Comparison of ENCODE assay signal across 36 cellular contexts in the genomic region with DNA sequence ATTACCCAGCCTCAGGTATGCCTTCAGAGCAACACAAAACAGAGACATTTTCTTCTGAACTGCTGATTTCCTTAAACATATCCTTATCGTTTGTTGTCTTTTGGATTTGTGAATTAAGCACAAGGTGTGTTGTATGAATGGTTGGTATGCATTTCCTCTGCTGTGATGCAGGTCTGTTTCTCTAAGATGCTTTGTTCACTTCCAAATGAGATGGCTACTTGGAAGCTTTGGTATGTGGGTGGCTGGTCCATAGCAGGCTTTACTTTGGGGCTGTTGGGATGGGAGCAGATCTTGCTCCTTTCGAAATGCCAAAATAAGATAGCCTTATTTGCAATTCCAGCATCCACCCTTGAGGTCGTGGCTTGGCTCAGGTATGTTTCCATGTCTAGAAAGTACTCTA.
"Had no signal": no experiment of that assay in that cellular context is flagged by ENCODE, and none has a peak within 500 bp of the region (broad histone marks: within the 10 kb centered on the region; RNA-seq: fewer than 3 reads in every experiment).

No MANE protein-coding gene starts in this region.

- H3K4me3 Mint-ChIP-seq: activated CD4-positive, alpha-beta memory T cell treated with anti-CD3 and anti-CD28 coated beads, Interleukin-2, amount 10 ng/mL, durations not matched to agents 7 days and 5 days; activated CD4-positive, alpha-beta T cell treated with anti-CD3 and anti-CD28 coated beads for 36 hours; activated CD4-positive, alpha-beta T cell treated with anti-CD3 and anti-CD28 coated beads, Interleukin-2, amount 10 ng/mL, durations not matched to agents 7 days and 5 days; activated CD8-positive, alpha-beta memory T cell treated with anti-CD3 and anti-CD28 coated beads, Interleukin-2, amount 10 ng/mL, durations not matched to agents 7 days and 5 days; activated CD8-positive, alpha-beta T cell treated with anti-CD3 and anti-CD28 coated beads, Interleukin-2, amount 10 ng/mL, durations not matched to agents 7 days and 5 days; activated naive CD4-positive, alpha-beta T cell treated with anti-CD3 and anti-CD28 coated beads, Interleukin-2, amount 10 ng/mL, durations not matched to agents 7 days and 5 days; activated naive CD4-positive, alpha-beta T cell treated with anti-CD3 and anti-CD28 coated beads, Interleukin-2, amount 50 U/mL, for 24 hours; activated naive CD8-positive, alpha-beta T cell; activated naive CD8-positive, alpha-beta T cell treated with anti-CD3 and anti-CD28 coated beads, Interleukin-2, amount 10 ng/mL, durations not matched to agents 7 days and 5 days; activated naive CD8-positive, alpha-beta T cell treated with anti-CD3 and anti-CD28 coated beads, Interleukin-2, amount 50 U/mL, for 24 hours; activated T-cell treated with anti-CD3 and anti-CD28 coated beads, Interleukin-2, amount 50 U/mL, for 24 hours; brain; central memory CD8-positive, alpha-beta T cell; T-helper 1 cell treated with Interleukin-12 subunit alpha and Interleukin-12 subunit beta and Interleukin-4 antibody, amounts not matched to agents 30 μg/mL and 1 μg/mL, for 36 hours; T-helper 2 cell treated with Interferon-gamma antibody and Interleukin-4, amounts not matched to agents 5 μg/mL and 100 μg/mL, for 36 hours had no signal

- H3K4me1 ChIP-seq: ascending aorta had no signal

- H3K9me3 Mint-ChIP-seq: activated CD4-positive, alpha-beta memory T cell treated with anti-CD3 and anti-CD28 coated beads, Interleukin-2, amount 10 ng/mL, durations not matched to agents 7 days and 5 days; activated CD4-positive, alpha-beta T cell treated with anti-CD3 and anti-CD28 coated beads, Interleukin-2, amount 10 ng/mL, durations not matched to agents 7 days and 5 days; activated naive CD4-positive, alpha-beta T cell treated with anti-CD3 and anti-CD28 coated beads, Interleukin-2, amount 10 ng/mL, durations not matched to agents 7 days and 5 days; activated naive CD4-positive, alpha-beta T cell treated with anti-CD3 and anti-CD28 coated beads, Interleukin-2, amount 50 U/mL, for 24 hours; activated naive CD8-positive, alpha-beta T cell treated with anti-CD3 and anti-CD28 coated beads, Interleukin-2, amount 10 ng/mL, durations not matched to agents 7 days and 5 days; activated naive CD8-positive, alpha-beta T cell treated with anti-CD3 and anti-CD28 coated beads, Interleukin-2, amount 50 U/mL, for 24 hours; activated T-cell treated with anti-CD3 and anti-CD28 coated beads, Interleukin-2, amount 50 U/mL, for 24 hours; activated T-helper 2 cell treated with anti-CD3 and anti-CD28 coated beads, Interferon-gamma antibody, Interleukin-2, Interleukin-4, amounts not matched to agents 10 μg/mL and 5 μg/mL and 100 μg/mL, durations not matched to agents 14 hours and 24 hours and 36 hours; central memory CD8-positive, alpha-beta T cell; T-helper 1 cell treated with Interleukin-12 subunit alpha and Interleukin-12 subunit beta and Interleukin-4 antibody, amounts not matched to agents 30 μg/mL and 1 μg/mL, for 36 hours; T-helper 2 cell treated with Interferon-gamma antibody and Interleukin-4, amounts not matched to agents 5 μg/mL and 100 μg/mL, for 36 hours had no signal

- H3K27ac ChIP-seq: ascending aorta, cardiac muscle cell, VCaP had no signal

- ATAC-seq: activated CD4-positive, alpha-beta T cell treated with anti-CD3 and anti-CD28 coated beads for 36 hours; activated CD4-positive, CD25-positive, alpha-beta regulatory T cell treated with anti-CD3 and anti-CD28 coated beads, Interleukin-2, amount 50 U/mL, for 24 hours; activated CD8-positive, alpha-beta memory T cell treated with anti-CD3 and anti-CD28 coated beads, Interleukin-2, amount 10 ng/mL, durations not matched to agents 7 days and 5 days; activated CD8-positive, alpha-beta T cell treated with anti-CD3 and anti-CD28 coated beads, Interleukin-2, amount 10 ng/mL, durations not matched to agents 7 days and 5 days; activated naive CD8-positive, alpha-beta T cell treated with anti-CD3 and anti-CD28 coated beads, Interleukin-2, amount 50 U/mL, for 24 hours had no signal

- H3K36me3 ChIP-seq: ascending aorta, cardiac muscle cell had no signal

- H3K27ac Mint-ChIP-seq: activated CD4-positive, alpha-beta memory T cell treated with anti-CD3 and anti-CD28 coated beads, Interleukin-2, amount 10 ng/mL, durations not matched to agents 7 days and 5 days; activated CD4-positive, alpha-beta T cell treated with anti-CD3 and anti-CD28 coated beads for 36 hours; activated CD4-positive, alpha-beta T cell treated with anti-CD3 and anti-CD28 coated beads, Interleukin-2, amount 10 ng/mL, durations not matched to agents 7 days and 5 days; activated CD8-positive, alpha-beta memory T cell treated with anti-CD3 and anti-CD28 coated beads, Interleukin-2, amount 10 ng/mL, durations not matched to agents 7 days and 5 days; activated CD8-positive, alpha-beta T cell treated with anti-CD3 and anti-CD28 coated beads, Interleukin-2, amount 10 ng/mL, durations not matched to agents 7 days and 5 days; activated naive CD4-positive, alpha-beta T cell treated with anti-CD3 and anti-CD28 coated beads, Interleukin-2, amount 10 ng/mL, durations not matched to agents 7 days and 5 days; activated naive CD4-positive, alpha-beta T cell treated with anti-CD3 and anti-CD28 coated beads, Interleukin-2, amount 50 U/mL, for 24 hours; activated naive CD8-positive, alpha-beta T cell; activated naive CD8-positive, alpha-beta T cell treated with anti-CD3 and anti-CD28 coated beads, Interleukin-2, amount 10 ng/mL, durations not matched to agents 7 days and 5 days; activated naive CD8-positive, alpha-beta T cell treated with anti-CD3 and anti-CD28 coated beads, Interleukin-2, amount 50 U/mL, for 24 hours; activated T-cell treated with anti-CD3 and anti-CD28 coated beads, Interleukin-2, amount 50 U/mL, for 24 hours; activated T-helper 2 cell treated with anti-CD3 and anti-CD28 coated beads, Interferon-gamma antibody, Interleukin-2, Interleukin-4, amounts not matched to agents 10 μg/mL and 5 μg/mL and 100 μg/mL, durations not matched to agents 14 hours and 24 hours and 36 hours; brain; T-helper 1 cell treated with Interleukin-12 subunit alpha and Interleukin-12 subunit beta and Interleukin-4 antibody, amounts not matched to agents 30 μg/mL and 1 μg/mL, for 36 hours; T-helper 2 cell treated with Interferon-gamma antibody and Interleukin-4, amounts not matched to agents 5 μg/mL and 100 μg/mL, for 36 hours had no signal

- DNase-seq: activated CD4-positive, alpha-beta memory T cell treated with anti-CD3 and anti-CD28 coated beads, Interleukin-2, amount 10 ng/mL, durations not matched to agents 7 days and 5 days; activated CD4-positive, alpha-beta T cell treated with anti-CD3 and anti-CD28 coated beads for 1 hour; activated CD4-positive, alpha-beta T cell treated with anti-CD3 and anti-CD28 coated beads for 36 hours; activated CD4-positive, alpha-beta T cell treated with anti-CD3 and anti-CD28 coated beads for 48 hours; activated CD4-positive, alpha-beta T cell treated with anti-CD3 and anti-CD28 coated beads, Interleukin-2, amount 10 ng/mL, durations not matched to agents 7 days and 5 days; activated CD4-positive, alpha-beta T cell treated with anti-CD3 and anti-CD28 coated beads, Interleukin-2, amount 50 U/mL, for 48 hours; activated CD4-positive, CD25-positive, alpha-beta regulatory T cell; activated CD8-positive, alpha-beta memory T cell treated with anti-CD3 and anti-CD28 coated beads for 24 hours; activated CD8-positive, alpha-beta memory T cell treated with anti-CD3 and anti-CD28 coated beads, Interleukin-2, amount 10 ng/mL, durations not matched to agents 7 days and 5 days; activated CD8-positive, alpha-beta memory T cell treated with anti-CD3 and anti-CD28 coated beads, Interleukin-2, amount 50 U/mL, for 48 hours; activated CD8-positive, alpha-beta T cell treated with anti-CD3 and anti-CD28 coated beads, Interleukin-2, amount 10 ng/mL, durations not matched to agents 7 days and 5 days; activated effector memory CD4-positive, alpha-beta T cell treated with Interleukin-2 at 50 U/mL for 16 hours; activated gamma-delta T cell; activated naive CD4-positive, alpha-beta T cell treated with anti-CD3 and anti-CD28 coated beads, Interleukin-2, amount 10 ng/mL, durations not matched to agents 7 days and 5 days; activated naive CD4-positive, alpha-beta T cell treated with Interleukin-2 at 50 U/mL for 16 hours; activated naive CD8-positive, alpha-beta T cell treated with anti-CD3 and anti-CD28 coated beads, Interleukin-2, amount 10 ng/mL, durations not matched to agents 7 days and 5 days; activated naive CD8-positive, alpha-beta T cell treated with anti-CD3 and anti-CD28 coated beads, Interleukin-2, amount 50 U/mL, for 24 hours; activated T-cell treated with anti-CD3 and anti-CD28 coated beads, Interleukin-2, amount 50 U/mL, for 24 hours; activated T-cell treated with anti-CD3 and anti-CD28 coated beads, Interleukin-2, amount 50 U/mL, for 48 hours; amygdala; anterior cingulate cortex; caudate nucleus; cerebellar nuclear complex; T-helper 2 cell; T-helper 9 cell had no signal

- H3K4me3 ChIP-seq: ascending aorta, cardiac muscle cell had no signal

- H3K36me3 Mint-ChIP-seq: activated CD8-positive, alpha-beta memory T cell treated with anti-CD3 and anti-CD28 coated beads, Interleukin-2, amount 10 ng/mL, durations not matched to agents 7 days and 5 days; activated naive CD4-positive, alpha-beta T cell treated with anti-CD3 and anti-CD28 coated beads, Interleukin-2, amount 10 ng/mL, durations not matched to agents 7 days and 5 days; activated naive CD4-positive, alpha-beta T cell treated with anti-CD3 and anti-CD28 coated beads, Interleukin-2, amount 50 U/mL, for 24 hours; activated naive CD8-positive, alpha-beta T cell; activated naive CD8-positive, alpha-beta T cell treated with anti-CD3 and anti-CD28 coated beads, Interleukin-2, amount 10 ng/mL, durations not matched to agents 7 days and 5 days; brain had no signal

- H3K27me3 ChIP-seq: ascending aorta, cardiac muscle cell had no signal

- H3K4me1 Mint-ChIP-seq: activated CD4-positive, alpha-beta memory T cell treated with anti-CD3 and anti-CD28 coated beads, Interleukin-2, amount 10 ng/mL, durations not matched to agents 7 days and 5 days; activated CD4-positive, alpha-beta T cell treated with anti-CD3 and anti-CD28 coated beads for 36 hours; activated CD4-positive, alpha-beta T cell treated with anti-CD3 and anti-CD28 coated beads, Interleukin-2, amount 10 ng/mL, durations not matched to agents 7 days and 5 days; activated CD8-positive, alpha-beta memory T cell treated with anti-CD3 and anti-CD28 coated beads, Interleukin-2, amount 10 ng/mL, durations not matched to agents 7 days and 5 days; activated naive CD4-positive, alpha-beta T cell treated with anti-CD3 and anti-CD28 coated beads, Interleukin-2, amount 10 ng/mL, durations not matched to agents 7 days and 5 days; activated naive CD4-positive, alpha-beta T cell treated with anti-CD3 and anti-CD28 coated beads, Interleukin-2, amount 50 U/mL, for 24 hours; activated naive CD8-positive, alpha-beta T cell treated with anti-CD3 and anti-CD28 coated beads, Interleukin-2, amount 10 ng/mL, durations not matched to agents 7 days and 5 days; activated naive CD8-positive, alpha-beta T cell treated with anti-CD3 and anti-CD28 coated beads, Interleukin-2, amount 50 U/mL, for 24 hours; brain; central memory CD8-positive, alpha-beta T cell had no signal

- H3K9me3 ChIP-seq: ascending aorta had no signal
